In the genomic region with DNA sequence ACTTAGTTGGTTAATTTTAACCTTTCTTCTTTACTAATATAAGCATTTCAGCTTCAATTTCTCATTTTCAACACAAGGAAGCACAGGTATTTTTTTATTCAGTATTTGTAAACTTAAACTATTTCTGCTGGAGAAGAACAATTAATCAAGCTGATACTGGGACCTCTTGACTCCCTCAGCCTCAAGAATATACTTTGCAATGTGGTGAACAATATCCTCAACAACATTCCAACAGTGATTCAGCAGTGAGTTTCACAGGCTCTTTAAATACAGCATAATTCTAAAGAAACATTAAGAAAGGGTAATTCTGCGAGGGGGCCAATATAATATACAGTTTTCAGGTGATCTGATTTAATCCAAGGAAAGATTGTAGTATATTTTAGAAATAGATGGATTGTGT, we compare ENCODE assay signal across 13 cellular contexts.
"Had no signal": no experiment of that assay in that cellular context is flagged by ENCODE, and none has a peak within 500 bp of the region (broad histone marks: within the 10 kb centered on the region; RNA-seq: fewer than 3 reads in every experiment).

No MANE protein-coding gene starts in this region.

- H3K9me3 ChIP-seq: thyroid gland had no signal

- H2AFZ ChIP-seq: hepatocyte, parathyroid adenoma had no signal

- H3K27ac ChIP-seq: hepatocyte, left lung, parathyroid adenoma, thyroid gland, WERI-Rb-1 had no signal

- H3K36me3 ChIP-seq: left lung, thyroid gland, WERI-Rb-1 had no signal

- H3K4me1 ChIP-seq: left lung, parathyroid adenoma, thyroid gland had no signal

- DNase-seq: activated CD4-positive, alpha-beta T cell treated with anti-CD3 and anti-CD28 coated beads, Interleukin-2, amount 50 U/mL, for 48 hours; activated naive CD4-positive, alpha-beta T cell treated with Interleukin-2 at 50 U/mL for 16 hours; cortex of kidney; effector CD8-positive, alpha-beta T cell; left lung; naive thymus-derived CD8-positive, alpha-beta T cell; stimulated activated CD4-positive, alpha-beta T cell treated with anti-CD3 and anti-CD28 coated beads, Interleukin-4, amount 100 ng/mL, for 1 hour; stimulated activated naive B cell treated with anti-CD40 and anti-IgM and Interleukin-4, amounts not matched to agents 10 μg/mL and 1 μg/mL and 100 μg/mL, for 72 hours; thyroid gland; WERI-Rb-1 had no signal

- H3K79me2 ChIP-seq: hepatocyte, parathyroid adenoma had no signal

- H3K4me2 ChIP-seq: hepatocyte had no signal

- H3K27me3 ChIP-seq: hepatocyte, left lung, thyroid gland had no signal

- H3K4me3 ChIP-seq: hepatocyte, left lung, thyroid gland had no signal

- ATAC-seq: activated T-helper 17 cell treated with anti-CD3 and anti-CD28 coated beads, Interleukin-2, amount 50 U/mL, for 72 hours; left lung; naive thymus-derived CD8-positive, alpha-beta T cell; stimulated activated naive B cell treated with anti-CD40 and anti-IgM and Interleukin-4, amounts not matched to agents 10 μg/mL and 1 μg/mL and 100 μg/mL, for 72 hours had no signal

- H3K9ac ChIP-seq: parathyroid adenoma had no signal
